In genomic region chr13:35796627-35797026, GRCh38 we compare ENCODE assay signal across 25 cellular contexts.
"Had no signal": no experiment of that assay in that cellular context is flagged by ENCODE, and none has a peak within 500 bp of the region (broad histone marks: within the 10 kb centered on the region; RNA-seq: fewer than 3 reads in every experiment).

No MANE protein-coding gene starts in this region.

- H3K27ac Mint-ChIP-seq: naive thymus-derived CD4-positive, alpha-beta T cell; stimulated activated effector memory CD8-positive, alpha-beta T cell treated with anti-CD3 and anti-CD28 coated beads, Interleukin-12 subunit alpha, Interleukin-12 subunit beta, amount 100 ng/mL, for 72 hours had no signal

- DNase-seq: dermis blood vessel endothelial cell; effector memory CD4-positive, alpha-beta T cell; erythroblast; esophagus squamous epithelium; gastrocnemius medialis; head of caudate nucleus; left cardiac atrium; left lung; mesenchymal stem cell; midbrain; naive thymus-derived CD4-positive, alpha-beta T cell; nucleus accumbens; sigmoid colon; stimulated activated CD4-positive, alpha-beta T cell treated with anti-CD3 and anti-CD28 coated beads, Interleukin-2, amount 100 ng/mL, for 24 hours; stimulated activated CD4-positive, alpha-beta T cell treated with anti-CD3 and anti-CD28 coated beads, Interleukin-4, amount 100 ng/mL, for 24 hours; stimulated activated naive CD4-positive, alpha-beta T cell treated with Interleukin-2 at 50 U/mL for 16 hours had no signal

- H3K9me3 ChIP-seq: esophagus squamous epithelium, gastrocnemius medialis, left lung, prostate gland, right atrium auricular region, sigmoid colon, thoracic aorta, vagina had no signal

- H3K4me3 ChIP-seq: coronary artery, esophagus squamous epithelium, gastrocnemius medialis, left lung, prostate gland, right atrium auricular region, sigmoid colon, thoracic aorta, vagina had no signal

- H3K9me3 Mint-ChIP-seq: nephron had no signal

- H3K27me3 Mint-ChIP-seq: naive thymus-derived CD4-positive, alpha-beta T cell had no signal

- H3K27me3 ChIP-seq: esophagus squamous epithelium, gastrocnemius medialis, left lung, right atrium auricular region, sigmoid colon, vagina had no signal

- H3K27ac ChIP-seq: coronary artery, esophagus squamous epithelium, gastrocnemius medialis, left lung, prostate gland, right atrium auricular region, thoracic aorta, vagina had no signal

- H3K36me3 Mint-ChIP-seq: naive thymus-derived CD4-positive, alpha-beta T cell; stimulated activated effector memory CD8-positive, alpha-beta T cell treated with anti-CD3 and anti-CD28 coated beads, Interleukin-12 subunit alpha, Interleukin-12 subunit beta, amount 100 ng/mL, for 72 hours had no signal

- H3K4me1 Mint-ChIP-seq: stimulated activated effector memory CD8-positive, alpha-beta T cell treated with anti-CD3 and anti-CD28 coated beads, Interleukin-12 subunit alpha, Interleukin-12 subunit beta, amount 100 ng/mL, for 72 hours had no signal

- ATAC-seq: gastrocnemius medialis; left cardiac atrium; left lung; naive thymus-derived CD4-positive, alpha-beta T cell; stimulated activated effector memory CD8-positive, alpha-beta T cell treated with anti-CD3 and anti-CD28 coated beads, Interleukin-12 subunit alpha, Interleukin-12 subunit beta, amount 100 ng/mL, for 72 hours had no signal

- H3K36me3 ChIP-seq: esophagus squamous epithelium, gastrocnemius medialis, left lung, prostate gland, right atrium auricular region, sigmoid colon, thoracic aorta, vagina had no signal

- FAIRE-seq: endometrium, islet of Langerhans had no signal

- H3K4me3 Mint-ChIP-seq: naive thymus-derived CD4-positive, alpha-beta T cell; nephron; stimulated activated effector memory CD8-positive, alpha-beta T cell treated with anti-CD3 and anti-CD28 coated beads, Interleukin-12 subunit alpha, Interleukin-12 subunit beta, amount 100 ng/mL, for 72 hours had no signal

- H3K4me1 ChIP-seq: left lung, prostate gland, right atrium auricular region had no signal
